ENCODE assay signal across 21 cellular contexts in genomic region chr21:36005879-36006400, GRCh38.
"Had no signal": no experiment of that assay in that cellular context is flagged by ENCODE, and none has a peak within 500 bp of the region (broad histone marks: within the 10 kb centered on the region; RNA-seq: fewer than 3 reads in every experiment).

No MANE protein-coding gene starts in this region.

- H3K36me3 Mint-ChIP-seq: activated CD4-positive, alpha-beta memory T cell treated with anti-CD3 and anti-CD28 coated beads for 36 hours; activated naive CD8-positive, alpha-beta T cell treated with anti-CD3 and anti-CD28 coated beads, Interleukin-2, amount 10 ng/mL, durations not matched to agents 7 days and 5 days; brain; memory B cell; naive thymus-derived CD8-positive, alpha-beta T cell had no signal

- H3K27me3 ChIP-seq: colonic mucosa, gastroesophageal sphincter, heart left ventricle, left lung, upper lobe of right lung had no signal

- H3K27ac ChIP-seq: colonic mucosa, gastroesophageal sphincter, left lung, parathyroid adenoma, upper lobe of right lung had no signal

- H3K36me3 ChIP-seq: colonic mucosa, gastroesophageal sphincter, heart left ventricle, left lung, spleen, upper lobe of right lung had no signal

- H3K79me2 ChIP-seq: parathyroid adenoma had no signal

- H3K9me3 Mint-ChIP-seq: activated B cell treated with CpG ODN at 0.5 μM for 24 hours; activated CD4-positive, alpha-beta memory T cell treated with anti-CD3 and anti-CD28 coated beads for 36 hours; activated naive CD8-positive, alpha-beta T cell treated with anti-CD3 and anti-CD28 coated beads, Interleukin-2, amount 10 ng/mL, durations not matched to agents 7 days and 5 days; activated T-helper 17 cell treated with anti-CD3 and anti-CD28 coated beads, Interleukin-2, amount 50 U/mL, for 72 hours; central memory CD8-positive, alpha-beta T cell; naive thymus-derived CD8-positive, alpha-beta T cell had no signal

- H3K4me1 ChIP-seq: colonic mucosa, heart left ventricle, left lung, parathyroid adenoma, spleen, upper lobe of right lung had no signal

- DNase-seq: activated B cell treated with CpG ODN at 0.5 μM for 24 hours; activated CD4-positive, alpha-beta memory T cell treated with anti-CD3 and anti-CD28 coated beads for 36 hours; activated CD4-positive, alpha-beta T cell treated with anti-CD3 and anti-CD28 coated beads for 4 hours; activated naive CD4-positive, alpha-beta T cell; activated naive CD8-positive, alpha-beta T cell treated with anti-CD3 and anti-CD28 coated beads, Interleukin-2, amount 10 ng/mL, durations not matched to agents 7 days and 5 days; colonic mucosa; erythroblast; heart left ventricle; left lung; naive thymus-derived CD8-positive, alpha-beta T cell; spleen; stimulated activated CD8-positive, alpha-beta memory T cell treated with anti-CD3 and anti-CD28 coated beads, Interleukin-4, amount 100 ng/mL, for 48 hours; stimulated activated naive CD4-positive, alpha-beta T cell; SW 1271; upper lobe of right lung had no signal

- ATAC-seq: activated T-helper 17 cell treated with anti-CD3 and anti-CD28 coated beads, Interleukin-2, amount 50 U/mL, for 72 hours; gastroesophageal sphincter; heart left ventricle; left lung; naive thymus-derived CD8-positive, alpha-beta T cell; upper lobe of right lung had no signal

- H3K4me3 Mint-ChIP-seq: activated B cell treated with CpG ODN at 0.5 μM for 24 hours; activated CD4-positive, alpha-beta memory T cell treated with anti-CD3 and anti-CD28 coated beads for 36 hours; activated naive CD8-positive, alpha-beta T cell treated with anti-CD3 and anti-CD28 coated beads, Interleukin-2, amount 10 ng/mL, durations not matched to agents 7 days and 5 days; activated T-helper 17 cell treated with anti-CD3 and anti-CD28 coated beads, Interleukin-2, amount 50 U/mL, for 72 hours; brain; central memory CD8-positive, alpha-beta T cell; memory B cell; naive thymus-derived CD8-positive, alpha-beta T cell had no signal

- H3K4me1 Mint-ChIP-seq: activated B cell treated with CpG ODN at 0.5 μM for 24 hours; activated naive CD8-positive, alpha-beta T cell treated with anti-CD3 and anti-CD28 coated beads, Interleukin-2, amount 10 ng/mL, durations not matched to agents 7 days and 5 days; activated T-helper 17 cell treated with anti-CD3 and anti-CD28 coated beads, Interleukin-2, amount 50 U/mL, for 72 hours; brain; central memory CD8-positive, alpha-beta T cell; memory B cell; naive thymus-derived CD8-positive, alpha-beta T cell had no signal

- H3K9me3 ChIP-seq: colonic mucosa, gastroesophageal sphincter, heart left ventricle, left lung, spleen, upper lobe of right lung had no signal

- H3K4me3 ChIP-seq: colonic mucosa, gastroesophageal sphincter, heart left ventricle, left lung, upper lobe of right lung had no signal

- H2AFZ ChIP-seq: parathyroid adenoma had no signal

- H3K9ac ChIP-seq: parathyroid adenoma had no signal
